In the genomic region with DNA sequence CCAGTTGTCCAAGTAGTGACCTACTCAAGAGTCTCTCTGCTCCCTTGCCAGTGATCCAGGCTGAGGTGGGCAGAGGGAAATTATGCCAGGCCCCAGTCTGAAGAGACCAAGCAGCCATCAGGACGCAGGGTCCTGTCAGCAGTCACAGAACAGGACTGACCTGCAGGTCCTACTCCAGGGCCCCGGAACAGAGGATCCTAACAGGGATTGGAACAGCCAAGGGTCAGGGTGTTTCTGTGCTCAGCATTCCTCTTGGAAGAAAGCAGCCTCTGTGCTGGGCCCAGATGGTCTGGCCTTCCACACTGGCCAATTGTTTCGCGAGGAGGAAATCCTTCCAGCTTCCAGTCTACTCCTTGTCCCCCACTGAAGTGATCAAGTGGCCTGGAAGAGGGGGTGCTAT, we compare ENCODE assay signal across 17 cellular contexts. TPM values are rescaled to one million over a fixed set of nuclear protein-coding genes. Genes with fewer than 3 reads are reported as not detected.
DNase-seq lines count a peak whose midpoint lies in the region; ATAC-seq and TF ChIP-seq lines count a peak whose summit lies in the region.
"Had no signal": no experiment of that assay in that cellular context is flagged by ENCODE, and none has a peak within 500 bp of the region (broad histone marks: within the 10 kb centered on the region; RNA-seq: fewer than 3 reads in every experiment).

No MANE protein-coding gene starts in this region.

- no peaks in the 10 kb centered on the region for H4K20me1 ChIP-seq in neural progenitor cell (ENCODE audit: low read depth)

- no peak overlapping the region for H3K27ac ChIP-seq in neural progenitor cell
- H3K27ac ChIP-seq in naive thymus-derived CD4-positive, alpha-beta T cell (ENCODE audit: low read depth, low read length) = no peak overlapping the region
- H3K27ac ChIP-seq: A549, C4-2B had no signal

- H3K27ac Mint-ChIP-seq in neural progenitor cell = no peak overlapping the region
- H3K27ac Mint-ChIP-seq in stimulated activated effector memory CD8-positive, alpha-beta T cell treated with anti-CD3 and anti-CD28 coated beads, Interleukin-12 subunit alpha, Interleukin-12 subunit beta, amount 100 ng/mL, for 72 hours = no peak overlapping the region
- H3K27ac Mint-ChIP-seq in naive thymus-derived CD4-positive, alpha-beta T cell = no peak overlapping the region
- no peak overlapping the region for H3K27ac Mint-ChIP-seq in stimulated activated naive B cell treated with anti-CD40 and anti-IgM and Interleukin-4, amounts not matched to agents 10 μg/mL and 1 μg/mL and 100 μg/mL, for 72 hours

- CTCF ChIA-PET in naive thymus-derived CD4-positive, alpha-beta T cell (lab: Charles Lee) = no interaction called here

- no peaks in the 10 kb centered on the region for H3K79me2 ChIP-seq in neural progenitor cell (ENCODE audit: low read depth)

- ATAC-seq in stimulated activated effector memory CD8-positive, alpha-beta T cell treated with anti-CD3 and anti-CD28 coated beads, Interleukin-12 subunit alpha, Interleukin-12 subunit beta, amount 100 ng/mL, for 72 hours = peak; percentile 22
- no peak for ATAC-seq in naive thymus-derived CD4-positive, alpha-beta T cell
- no peak for ATAC-seq in stimulated activated naive B cell treated with anti-CD40 and anti-IgM and Interleukin-4, amounts not matched to agents 10 μg/mL and 1 μg/mL and 100 μg/mL, for 72 hours (replicated peaks)
- ATAC-seq: A549, Panc1, Right ventricle myocardium inferior had no signal

- peaks cover 31% of the 10 kb centered on the region for H3K27me3 Mint-ChIP-seq in neural progenitor cell (ENCODE audit: insufficient read depth, low read depth)
- H3K27me3 Mint-ChIP-seq in naive thymus-derived CD4-positive, alpha-beta T cell = peaks cover 0 to 4% (median 0%) of the 10 kb centered on the region in 5 donors
- peaks cover 4 to 22% of the 10 kb centered on the region in 2 donors for H3K27me3 Mint-ChIP-seq in stimulated activated naive B cell treated with anti-CD40 and anti-IgM and Interleukin-4, amounts not matched to agents 10 μg/mL and 1 μg/mL and 100 μg/mL, for 72 hours

- peaks cover 15% of the 10 kb centered on the region for H3K4me1 Mint-ChIP-seq in neural progenitor cell
- no peaks in the 10 kb centered on the region for H3K4me1 Mint-ChIP-seq in stimulated activated effector memory CD8-positive, alpha-beta T cell treated with anti-CD3 and anti-CD28 coated beads, Interleukin-12 subunit alpha, Interleukin-12 subunit beta, amount 100 ng/mL, for 72 hours
- no peaks in the 10 kb centered on the region for H3K4me1 Mint-ChIP-seq in naive thymus-derived CD4-positive, alpha-beta T cell
- H3K4me1 Mint-ChIP-seq in stimulated activated naive B cell treated with anti-CD40 and anti-IgM and Interleukin-4, amounts not matched to agents 10 μg/mL and 1 μg/mL and 100 μg/mL, for 72 hours = no peaks in the 10 kb centered on the region

- H3K9me3 Mint-ChIP-seq in neural progenitor cell = peaks cover 2% of the 10 kb centered on the region
- H3K9me3 Mint-ChIP-seq in stimulated activated effector memory CD8-positive, alpha-beta T cell treated with anti-CD3 and anti-CD28 coated beads, Interleukin-12 subunit alpha, Interleukin-12 subunit beta, amount 100 ng/mL, for 72 hours = no peaks in the 10 kb centered on the region
- no peaks in the 10 kb centered on the region for H3K9me3 Mint-ChIP-seq in naive thymus-derived CD4-positive, alpha-beta T cell
- H3K9me3 Mint-ChIP-seq in stimulated activated naive B cell treated with anti-CD40 and anti-IgM and Interleukin-4, amounts not matched to agents 10 μg/mL and 1 μg/mL and 100 μg/mL, for 72 hours = no peaks in the 10 kb centered on the region

- H3K4me3 ChIP-seq in neural progenitor cell = no peak overlapping the region
- no peak overlapping the region for H3K4me3 ChIP-seq in naive thymus-derived CD4-positive, alpha-beta T cell (ENCODE audit: low read length)
- H3K4me3 ChIP-seq: A549 had no signal

- no peak for TF ChIP-seq CTCF in neural progenitor cell (IDR thresholded peaks at IDR 0.05)

- no peaks in the 10 kb centered on the region for H3K36me3 Mint-ChIP-seq in neural progenitor cell
- no peaks in the 10 kb centered on the region for H3K36me3 Mint-ChIP-seq in stimulated activated effector memory CD8-positive, alpha-beta T cell treated with anti-CD3 and anti-CD28 coated beads, Interleukin-12 subunit alpha, Interleukin-12 subunit beta, amount 100 ng/mL, for 72 hours
- no peaks in the 10 kb centered on the region for H3K36me3 Mint-ChIP-seq in naive thymus-derived CD4-positive, alpha-beta T cell
- H3K36me3 Mint-ChIP-seq in stimulated activated naive B cell treated with anti-CD40 and anti-IgM and Interleukin-4, amounts not matched to agents 10 μg/mL and 1 μg/mL and 100 μg/mL, for 72 hours = no peaks in the 10 kb centered on the region

- no peaks in the 10 kb centered on the region for H3K27me3 ChIP-seq in neural progenitor cell
- H3K27me3 ChIP-seq in naive thymus-derived CD4-positive, alpha-beta T cell (ENCODE audit: control insufficient read depth in 2 of 2, insufficient read depth in 2 of 2, low read length in 2 of 2) = no peaks in the 10 kb centered on the region

- no peak overlapping the region for H3K9ac ChIP-seq in neural progenitor cell

- peak overlapping the region; percentile 17 for H2AFZ ChIP-seq in neural progenitor cell (replicated peaks)

- no peaks in the 10 kb centered on the region for H3K9me3 ChIP-seq in neural progenitor cell (ENCODE audit: low read depth)
- H3K9me3 ChIP-seq in naive thymus-derived CD4-positive, alpha-beta T cell (ENCODE audit: control insufficient read depth in 2 of 3, low read length in 3 of 3) = no peaks in the 10 kb centered on the region
- H3K9me3 ChIP-seq: A549 had no signal

- DNase-seq in RPMI7951 (ENCODE audit: low read depth) (peak; percentile 38), head of caudate nucleus (peak; percentile 16 to 86 (median 64)), neural progenitor cell (ENCODE audit: low spot score) (no peak), NCI-H2081 (lab: John Stamatoyannopoulos, UW) (no peak)
- DNase-seq in stimulated activated effector memory CD8-positive, alpha-beta T cell treated with anti-CD3 and anti-CD28 coated beads, Interleukin-12 subunit alpha, Interleukin-12 subunit beta, amount 100 ng/mL, for 72 hours (ENCODE audit: low spot score in 2 of 2) = no peak
- DNase-seq in naive thymus-derived CD4-positive, alpha-beta T cell = no peak
- DNase-seq in stimulated activated naive B cell treated with anti-CD40 and anti-IgM and Interleukin-4, amounts not matched to agents 10 μg/mL and 1 μg/mL and 100 μg/mL, for 72 hours = no peak
- no peak for DNase-seq in stimulated activated CD4-positive, alpha-beta T cell treated with anti-CD3 and anti-CD28 coated beads, Interleukin-4, amount 100 ng/mL, for 24 hours
- DNase-seq: GF-D8, NCI-H1092, NCI-H2107, NCI-H226, NCI-H524 treated with DMSO at 0.1 percent for 48 hours had no signal

- no peak overlapping the region for H3K4me3 Mint-ChIP-seq in neural progenitor cell
- no peak overlapping the region for H3K4me3 Mint-ChIP-seq in stimulated activated effector memory CD8-positive, alpha-beta T cell treated with anti-CD3 and anti-CD28 coated beads, Interleukin-12 subunit alpha, Interleukin-12 subunit beta, amount 100 ng/mL, for 72 hours
- no peak overlapping the region for H3K4me3 Mint-ChIP-seq in naive thymus-derived CD4-positive, alpha-beta T cell
- no peak overlapping the region for H3K4me3 Mint-ChIP-seq in stimulated activated naive B cell treated with anti-CD40 and anti-IgM and Interleukin-4, amounts not matched to agents 10 μg/mL and 1 μg/mL and 100 μg/mL, for 72 hours

- H3K4me2 ChIP-seq in neural progenitor cell = no peak overlapping the region
- H3K4me2 ChIP-seq: A549 had no signal

- no peaks in the 10 kb centered on the region for H3F3A ChIP-seq in neural progenitor cell (ENCODE audit: low read depth)

- POLR2A ChIA-PET in naive thymus-derived CD4-positive, alpha-beta T cell (lab: Charles Lee) = no interaction called here

- H3K4me1 ChIP-seq in neural progenitor cell = peaks cover 10% of the 10 kb centered on the region
- H3K4me1 ChIP-seq in naive thymus-derived CD4-positive, alpha-beta T cell (ENCODE audit: control insufficient read depth in 2 of 2, insufficient read depth in 2 of 2, low read length in 2 of 2) = no peaks in the 10 kb centered on the region
- H3K4me1 ChIP-seq: A549 had no signal

- H3K36me3 ChIP-seq in neural progenitor cell = no peaks in the 10 kb centered on the region
- H3K36me3 ChIP-seq in naive thymus-derived CD4-positive, alpha-beta T cell (ENCODE audit: control insufficient read depth in 2 of 3, insufficient read depth in 3 of 3, low read length in 3 of 3) = no peaks in the 10 kb centered on the region

- intact Hi-C loops in head of caudate nucleus (cut with DNase I) = no loop called here
- intact Hi-C loops in naive thymus-derived CD4-positive, alpha-beta T cell (cut with micrococcal nuclease) = no loop called here

RNA-seq across cellular contexts. Expression of gene USP1, which starts 41.6 kb away (rescaled TPM):
- total RNA-seq in RPMI7951 (2014; rRNA removed; shearing (Covaris generic)) = 70.8 and 72.9 TPM in 2 replicates
- 67.7 and 106 TPM in 2 replicates for total RNA-seq in neural progenitor cell (ENCODE audit: low replicate concordance)
- 10 to 100 TPM; 20.5 to 65.7 (median 38.8) TPM for total RNA-seq in naive thymus-derived CD4-positive, alpha-beta T cell
- 10 to 100 TPM; 25.3 to 34.7 TPM for polyA plus RNA-seq in naive thymus-derived CD4-positive, alpha-beta T cell

Comparison
In these comparisons a context has a peak if more than half of its experiments do, and no peak if none do; other contexts are left out.
1. DNase-seq: peak in RPMI7951 (single experiment) and head of caudate nucleus (42 of 42); none in neural progenitor cell (single experiment), stimulated activated effector memory CD8-positive, alpha-beta T cell treated with anti-CD3 and anti-CD28 coated beads, Interleukin-12 subunit alpha, Interleukin-12 subunit beta, amount 100 ng/mL, for 72 hours (0 of 2), naive thymus-derived CD4-positive, alpha-beta T cell (0 of 9), NCI-H2081 (0 of 2), stimulated activated naive B cell treated with anti-CD40 and anti-IgM and Interleukin-4, amounts not matched to agents 10 μg/mL and 1 μg/mL and 100 μg/mL, for 72 hours (single experiment) and stimulated activated CD4-positive, alpha-beta T cell treated with anti-CD3 and anti-CD28 coated beads, Interleukin-4, amount 100 ng/mL, for 24 hours (single experiment).